8 cellular contexts compared by ENCODE assay signal in genomic region chr19:12495002-12495802, GRCh38. TPM values are rescaled to one million over a fixed set of nuclear protein-coding genes. Genes with fewer than 3 reads are reported as not detected.
DNase-seq lines count a peak whose midpoint lies in the region; ATAC-seq, FAIRE-seq and TF ChIP-seq lines count a peak whose summit lies in the region.

No MANE protein-coding gene starts in this region.

- no peak overlapping the region for H3K9ac ChIP-seq in rectal smooth muscle tissue (ENCODE audit: low read length)

- WGBS in aorta, 2 donors = 0 to 1% methylated on average over 50 to 51 of the region's 51 CpGs

- H3K27ac ChIP-seq in rectal smooth muscle tissue (ENCODE audit: low read depth, low read length) (no peak overlapping the region), aorta (ENCODE audit: low read depth in 1 of 2, low read length in 2 of 2) (peak overlapping the region; percentile 34 to 46)

- intact Hi-C loops in aorta (cut with DNase I) = loop anchor here in 1 of 2 donors (2.0 kb wide), 1 partner anchor 56 kb away; the partner anchor contains the start of gene ZNF564

- no peaks in the 10 kb centered on the region for H3K36me3 ChIP-seq in rectal smooth muscle tissue (ENCODE audit: control insufficient read depth, insufficient read depth, low read length)
- H3K36me3 ChIP-seq in aorta (ENCODE audit: control insufficient read depth in 1 of 2, insufficient read depth in 2 of 2, low read length in 1 of 2) = no peaks in the 10 kb centered on the region

- DNase-seq in DMS53 (lab: John Stamatoyannopoulos, UW) (peak; percentile 97), H54 (ENCODE audit: insufficient read length, low spot score) (peak; percentile 71), NCI-H1417 treated with DMSO at 0.1 percent for 48 hours (lab: John Stamatoyannopoulos, UW) (peak; percentile 94), T-helper 22 cell (ENCODE audit: low read depth) (peak; percentile 81), astrocyte of the hippocampus (ENCODE audit: low read depth, low spot score) (peak; percentile 95), hippocampal formation (lab: John Stamatoyannopoulos, UW) (peak; percentile 94 to 96), aorta (peak; percentile 94 to 98)

- no peaks in the 10 kb centered on the region for H3K4me1 ChIP-seq in rectal smooth muscle tissue (ENCODE audit: control insufficient read depth, insufficient read depth, low read length)
- no peaks in the 10 kb centered on the region for H3K4me1 ChIP-seq in aorta (ENCODE audit: control insufficient read depth in 1 of 2, insufficient read depth in 2 of 2, low read length in 2 of 2)

- no peaks in the 10 kb centered on the region for H3K9me3 ChIP-seq in aorta (ENCODE audit: control insufficient read depth, low read length)

- H3K27me3 ChIP-seq in rectal smooth muscle tissue (ENCODE audit: control insufficient read depth, insufficient read depth, low read length) = no peaks in the 10 kb centered on the region
- H3K27me3 ChIP-seq in aorta (ENCODE audit: control insufficient read depth in 1 of 2, insufficient read depth in 2 of 2, low read length in 1 of 2) = no peaks in the 10 kb centered on the region

- peak; percentile 89 for TF ChIP-seq POLR2A in H54 (IDR thresholded peaks at IDR 0.05; ENCODE audit: low read depth, low read length)

- FAIRE-seq in H54 (lab: Jason Lieb, UNC) = peak; percentile 92

- H3K4me3 ChIP-seq in rectal smooth muscle tissue (ENCODE audit: low read length) (peak overlapping the region; percentile 75), aorta (ENCODE audit: low read length in 2 of 2) (peak overlapping the region; percentile 16 to 77)

- peak; percentile 99 for ATAC-seq in aorta (ENCODE audit: low FRiP score)

RNA-seq across cellular contexts. Expression of gene ZNF709, which starts 10.6 kb away (rescaled TPM):
- 1 to 10 TPM; 5.1 to 5.8 TPM for total RNA-seq in aorta
- polyA plus RNA-seq in aorta = 1 to 10 TPM in 1 of 2 donors, not detected in 1; 1.2 TPM

RNA-seq across cellular contexts. Expression of gene ZNF443, which starts 54.4 kb away (rescaled TPM):
- 1 to 10 TPM; 3.8 to 5.5 TPM for total RNA-seq in aorta
- polyA plus RNA-seq in aorta = 1 to 10 TPM; 1.6 to 2.3 TPM

RNA-seq across cellular contexts. Expression of gene ZNF564, which starts 56.1 kb away (rescaled TPM):
- total RNA-seq in aorta = 10 to 100 TPM; 12.0 to 15.4 TPM
- 1 to 10 TPM; 5.5 to 8.4 TPM for polyA plus RNA-seq in aorta
